In the genomic region with DNA sequence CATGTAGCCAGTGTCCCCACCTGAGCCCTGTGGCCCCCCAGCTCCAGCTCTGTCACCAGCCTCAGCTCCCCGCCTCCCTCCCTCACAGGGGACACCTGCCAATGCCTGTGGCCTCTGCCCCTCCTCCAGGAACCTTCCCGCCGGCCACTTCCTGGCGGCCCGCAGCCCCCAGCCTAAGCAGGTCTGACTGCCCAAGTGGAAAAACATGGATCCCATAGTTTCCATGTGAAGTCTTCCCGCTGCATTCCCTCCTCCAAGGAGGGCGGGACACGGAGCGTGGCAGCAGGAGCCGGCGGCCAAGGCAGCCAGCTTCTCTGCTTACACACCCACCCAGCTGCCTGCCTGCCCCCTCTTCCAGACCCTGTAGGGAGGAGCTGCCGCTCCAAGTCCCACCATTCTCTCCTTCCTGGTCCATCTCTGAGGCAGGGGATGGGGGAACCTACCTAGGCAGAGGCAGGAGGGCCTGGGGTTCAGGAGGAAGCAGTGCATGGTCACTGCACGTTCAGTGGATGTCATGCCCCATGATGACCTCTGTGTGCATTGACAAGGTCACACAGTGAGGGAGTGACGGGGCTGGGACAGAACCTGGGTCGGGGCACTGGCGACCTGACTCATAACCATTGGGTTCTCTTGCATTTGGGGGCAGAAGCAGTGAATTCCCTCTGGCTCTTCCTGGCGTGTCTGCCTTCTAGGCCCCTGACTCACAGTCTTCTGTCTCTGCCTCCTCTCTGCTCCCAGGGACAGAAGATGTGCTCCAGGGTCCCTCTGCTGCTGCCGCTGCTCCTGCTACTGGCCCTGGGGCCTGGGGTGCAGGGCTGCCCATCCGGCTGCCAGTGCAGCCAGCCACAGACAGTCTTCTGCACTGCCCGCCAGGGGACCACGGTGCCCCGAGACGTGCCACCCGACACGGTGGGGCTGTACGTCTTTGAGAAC, we compare ENCODE assay signal across 1 cellular context.
TF ChIP-seq lines count a peak whose summit lies in the region.

No MANE protein-coding gene starts in this region.

TF ChIP-seq in HepG2, 621 proteins besides CTCF, POLR2A, EP300 and RAD21:
- TF ChIP-seq, protein P1, sequence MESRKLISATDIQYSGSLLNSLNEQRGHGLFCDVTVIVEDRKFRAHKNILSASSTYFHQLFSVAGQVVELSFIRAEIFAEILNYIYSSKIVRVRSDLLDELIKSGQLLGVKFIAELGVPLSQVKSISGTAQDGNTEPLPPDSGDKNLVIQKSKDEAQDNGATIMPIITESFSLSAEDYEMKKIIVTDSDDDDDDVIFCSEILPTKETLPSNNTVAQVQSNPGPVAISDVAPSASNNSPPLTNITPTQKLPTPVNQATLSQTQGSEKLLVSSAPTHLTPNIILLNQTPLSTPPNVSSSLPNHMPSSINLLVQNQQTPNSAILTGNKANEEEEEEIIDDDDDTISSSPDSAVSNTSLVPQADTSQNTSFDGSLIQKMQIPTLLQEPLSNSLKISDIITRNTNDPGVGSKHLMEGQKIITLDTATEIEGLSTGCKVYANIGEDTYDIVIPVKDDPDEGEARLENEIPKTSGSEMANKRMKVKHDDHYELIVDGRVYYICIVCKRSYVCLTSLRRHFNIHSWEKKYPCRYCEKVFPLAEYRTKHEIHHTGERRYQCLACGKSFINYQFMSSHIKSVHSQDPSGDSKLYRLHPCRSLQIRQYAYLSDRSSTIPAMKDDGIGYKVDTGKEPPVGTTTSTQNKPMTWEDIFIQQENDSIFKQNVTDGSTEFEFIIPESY (CRISPR knock-in tag; IDR thresholded peaks at IDR 0.05) = peak; percentile 91
- TF ChIP-seq AGO1 (IDR thresholded peaks at IDR 0.05; ENCODE audit: low read depth, low read length, poor library complexity, severe bottlenecking) = peak; percentile 64
- no peak for TF ChIP-seq ZIK1 (CRISPR knock-in tag; IDR thresholded peaks at IDR 0.05; ENCODE audit: borderline replicate concordance, low read depth)
- no peak for TF ChIP-seq ZNF678 (CRISPR knock-in tag; IDR thresholded peaks at IDR 0.05)
- no peak for TF ChIP-seq SUZ12 (IDR thresholded peaks at IDR 0.05; ENCODE audit: low read depth, low read length)
- TF ChIP-seq, protein P2, sequence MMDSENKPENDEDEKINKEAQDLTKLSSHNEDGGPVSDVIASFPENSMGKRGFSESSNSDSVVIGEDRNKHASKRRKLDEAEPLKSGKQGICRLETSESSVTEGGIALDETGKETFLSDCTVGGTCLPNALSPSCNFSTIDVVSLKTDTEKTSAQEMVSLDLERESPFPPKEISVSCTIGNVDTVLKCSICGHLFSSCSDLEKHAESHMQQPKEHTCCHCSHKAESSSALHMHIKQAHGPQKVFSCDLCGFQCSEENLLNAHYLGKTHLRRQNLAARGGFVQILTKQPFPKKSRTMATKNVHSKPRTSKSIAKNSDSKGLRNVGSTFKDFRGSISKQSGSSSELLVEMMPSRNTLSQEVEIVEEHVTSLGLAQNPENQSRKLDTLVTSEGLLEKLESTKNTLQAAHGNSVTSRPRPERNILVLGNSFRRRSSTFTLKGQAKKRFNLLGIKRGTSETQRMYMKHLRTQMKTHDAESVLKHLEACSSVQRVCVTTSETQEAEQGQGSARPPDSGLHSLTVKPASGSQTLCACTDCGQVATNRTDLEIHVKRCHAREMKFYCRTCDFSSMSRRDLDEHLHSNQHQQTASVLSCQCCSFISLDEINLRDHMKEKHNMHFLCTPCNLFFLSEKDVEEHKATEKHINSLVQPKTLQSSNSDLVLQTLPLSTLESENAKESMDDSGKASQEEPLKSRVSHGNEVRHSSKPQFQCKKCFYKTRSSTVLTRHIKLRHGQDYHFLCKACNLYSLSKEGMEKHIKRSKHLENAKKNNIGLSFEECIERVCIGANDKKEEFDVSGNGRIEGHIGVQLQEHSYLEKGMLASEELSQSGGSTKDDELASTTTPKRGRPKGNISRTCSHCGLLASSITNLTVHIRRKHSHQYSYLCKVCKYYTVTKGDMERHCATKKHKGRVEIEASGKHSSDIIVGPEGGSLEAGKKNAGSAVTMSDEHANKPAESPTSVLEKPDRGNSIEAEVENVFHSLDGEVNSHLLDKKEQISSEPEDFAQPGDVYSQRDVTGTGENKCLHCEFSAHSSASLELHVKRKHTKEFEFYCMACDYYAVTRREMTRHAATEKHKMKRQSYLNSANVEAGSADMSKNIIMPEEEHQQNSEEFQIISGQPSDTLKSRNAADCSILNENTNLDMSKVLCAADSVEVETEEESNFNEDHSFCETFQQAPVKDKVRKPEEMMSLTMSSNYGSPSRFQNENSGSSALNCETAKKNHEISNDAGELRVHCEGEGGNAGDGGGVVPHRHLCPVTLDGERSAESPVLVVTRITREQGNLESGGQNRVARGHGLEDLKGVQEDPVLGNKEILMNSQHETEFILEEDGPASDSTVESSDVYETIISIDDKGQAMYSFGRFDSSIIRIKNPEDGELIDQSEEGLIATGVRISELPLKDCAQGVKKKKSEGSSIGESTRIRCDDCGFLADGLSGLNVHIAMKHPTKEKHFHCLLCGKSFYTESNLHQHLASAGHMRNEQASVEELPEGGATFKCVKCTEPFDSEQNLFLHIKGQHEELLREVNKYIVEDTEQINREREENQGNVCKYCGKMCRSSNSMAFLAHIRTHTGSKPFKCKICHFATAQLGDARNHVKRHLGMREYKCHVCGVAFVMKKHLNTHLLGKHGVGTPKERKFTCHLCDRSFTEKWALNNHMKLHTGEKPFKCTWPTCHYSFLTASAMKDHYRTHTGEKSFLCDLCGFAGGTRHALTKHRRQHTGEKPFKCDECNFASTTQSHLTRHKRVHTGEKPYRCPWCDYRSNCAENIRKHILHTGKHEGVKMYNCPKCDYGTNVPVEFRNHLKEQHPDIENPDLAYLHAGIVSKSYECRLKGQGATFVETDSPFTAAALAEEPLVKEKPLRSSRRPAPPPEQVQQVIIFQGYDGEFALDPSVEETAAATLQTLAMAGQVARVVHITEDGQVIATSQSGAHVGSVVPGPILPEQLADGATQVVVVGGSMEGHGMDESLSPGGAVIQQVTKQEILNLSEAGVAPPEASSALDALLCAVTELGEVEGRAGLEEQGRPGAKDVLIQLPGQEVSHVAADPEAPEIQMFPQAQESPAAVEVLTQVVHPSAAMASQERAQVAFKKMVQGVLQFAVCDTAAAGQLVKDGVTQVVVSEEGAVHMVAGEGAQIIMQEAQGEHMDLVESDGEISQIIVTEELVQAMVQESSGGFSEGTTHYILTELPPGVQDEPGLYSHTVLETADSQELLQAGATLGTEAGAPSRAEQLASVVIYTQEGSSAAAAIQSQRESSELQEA (CRISPR knock-in tag; IDR thresholded peaks at IDR 0.05; ENCODE audit: not compliant biosample characterization) = no peak
- no peak for TF ChIP-seq ZNF598 (CRISPR knock-in tag; IDR thresholded peaks at IDR 0.05; ENCODE audit: borderline replicate concordance)
- TF ChIP-seq ONECUT2 (CRISPR knock-in tag; IDR thresholded peaks at IDR 0.05) = no peak
- peak; percentile 50; the same call in 1 of the 2 replicates for TF ChIP-seq ZBTB38 (CRISPR knock-in tag; IDR thresholded peaks at IDR 0.05)
- TF ChIP-seq SALL1 (CRISPR knock-in tag; IDR thresholded peaks at IDR 0.05) = no peak
- TF ChIP-seq, protein P3, sequence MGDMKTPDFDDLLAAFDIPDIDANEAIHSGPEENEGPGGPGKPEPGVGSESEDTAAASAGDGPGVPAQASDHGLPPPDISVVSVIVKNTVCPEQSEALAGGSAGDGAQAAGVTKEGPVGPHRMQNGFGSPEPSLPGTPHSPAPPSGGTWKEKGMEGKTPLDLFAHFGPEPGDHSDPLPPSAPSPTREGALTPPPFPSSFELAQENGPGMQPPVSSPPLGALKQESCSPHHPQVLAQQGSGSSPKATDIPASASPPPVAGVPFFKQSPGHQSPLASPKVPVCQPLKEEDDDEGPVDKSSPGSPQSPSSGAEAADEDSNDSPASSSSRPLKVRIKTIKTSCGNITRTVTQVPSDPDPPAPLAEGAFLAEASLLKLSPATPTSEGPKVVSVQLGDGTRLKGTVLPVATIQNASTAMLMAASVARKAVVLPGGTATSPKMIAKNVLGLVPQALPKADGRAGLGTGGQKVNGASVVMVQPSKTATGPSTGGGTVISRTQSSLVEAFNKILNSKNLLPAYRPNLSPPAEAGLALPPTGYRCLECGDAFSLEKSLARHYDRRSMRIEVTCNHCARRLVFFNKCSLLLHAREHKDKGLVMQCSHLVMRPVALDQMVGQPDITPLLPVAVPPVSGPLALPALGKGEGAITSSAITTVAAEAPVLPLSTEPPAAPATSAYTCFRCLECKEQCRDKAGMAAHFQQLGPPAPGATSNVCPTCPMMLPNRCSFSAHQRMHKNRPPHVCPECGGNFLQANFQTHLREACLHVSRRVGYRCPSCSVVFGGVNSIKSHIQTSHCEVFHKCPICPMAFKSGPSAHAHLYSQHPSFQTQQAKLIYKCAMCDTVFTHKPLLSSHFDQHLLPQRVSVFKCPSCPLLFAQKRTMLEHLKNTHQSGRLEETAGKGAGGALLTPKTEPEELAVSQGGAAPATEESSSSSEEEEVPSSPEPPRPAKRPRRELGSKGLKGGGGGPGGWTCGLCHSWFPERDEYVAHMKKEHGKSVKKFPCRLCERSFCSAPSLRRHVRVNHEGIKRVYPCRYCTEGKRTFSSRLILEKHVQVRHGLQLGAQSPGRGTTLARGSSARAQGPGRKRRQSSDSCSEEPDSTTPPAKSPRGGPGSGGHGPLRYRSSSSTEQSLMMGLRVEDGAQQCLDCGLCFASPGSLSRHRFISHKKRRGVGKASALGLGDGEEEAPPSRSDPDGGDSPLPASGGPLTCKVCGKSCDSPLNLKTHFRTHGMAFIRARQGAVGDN (CRISPR knock-in tag; IDR thresholded peaks at IDR 0.05) = peak; percentile 19; the same call in 1 of the 2 replicates
- TF ChIP-seq THYN1 (CRISPR knock-in tag; IDR thresholded peaks at IDR 0.05; ENCODE audit: borderline replicate concordance, low read depth) = no peak
- peak; percentile 86; the same call in 1 of the 2 replicates for TF ChIP-seq AKAP8 (CRISPR knock-in tag; IDR thresholded peaks at IDR 0.05)
- TF ChIP-seq AGO2 (optimal IDR thresholded peaks at IDR 0.05; ENCODE audit: low read depth, low read length) = peak; percentile 17
- TF ChIP-seq MBD4 (IDR thresholded peaks at IDR 0.05; ENCODE audit: borderline replicate concordance, low read length) = no peak
- 0 out of 2 replicates have a peak, but pooled peaks have one; percentile 19 for TF ChIP-seq RBFOX2 (IDR thresholded peaks at IDR 0.05; ENCODE audit: low read depth, low read length)
- peak; percentile 64; the same call in 1 of the 2 replicates for TF ChIP-seq HNRNPL (IDR thresholded peaks at IDR 0.05; ENCODE audit: low read depth, low read length)
